ENCODE assay signal across 13 cellular contexts in genomic region chr19:14554382-14554812, GRCh38. TPM values are rescaled to one million over a fixed set of nuclear protein-coding genes. Genes with fewer than 3 reads are reported as not detected.
DNase-seq lines count a peak whose midpoint lies in the region; ATAC-seq and TF ChIP-seq lines count a peak whose summit lies in the region.
"Had no signal": no experiment of that assay in that cellular context is flagged by ENCODE, and none has a peak within 500 bp of the region (broad histone marks: within the 10 kb centered on the region; RNA-seq: fewer than 3 reads in every experiment).

No MANE protein-coding gene starts in this region.

- ATAC-seq in foreskin keratinocyte = peak; percentile 79
- no peak for ATAC-seq in stimulated activated naive B cell treated with anti-CD40 and anti-IgM and Interleukin-4, amounts not matched to agents 10 μg/mL and 1 μg/mL and 100 μg/mL, for 72 hours (replicated peaks)
- ATAC-seq in HG02884 (IDR thresholded peaks at IDR 0.05; ENCODE audit: unreplicated experiment) = no peak
- ATAC-seq: natural killer cell had no signal

- H3K27me3 Mint-ChIP-seq in T-helper 1 cell treated with Interleukin-12 subunit alpha and Interleukin-12 subunit beta and Interleukin-4 antibody, amounts not matched to agents 30 μg/mL and 1 μg/mL, for 36 hours (ENCODE audit: low read depth) = no peaks in the 10 kb centered on the region
- no peaks in the 10 kb centered on the region for H3K27me3 Mint-ChIP-seq in stimulated activated naive B cell treated with anti-CD40 and anti-IgM and Interleukin-4, amounts not matched to agents 10 μg/mL and 1 μg/mL and 100 μg/mL, for 72 hours

- peaks cover 6% of the 10 kb centered on the region for H3K36me3 Mint-ChIP-seq in T-helper 1 cell treated with Interleukin-12 subunit alpha and Interleukin-12 subunit beta and Interleukin-4 antibody, amounts not matched to agents 30 μg/mL and 1 μg/mL, for 36 hours (ENCODE audit: low read depth)
- H3K36me3 Mint-ChIP-seq in stimulated activated naive B cell treated with anti-CD40 and anti-IgM and Interleukin-4, amounts not matched to agents 10 μg/mL and 1 μg/mL and 100 μg/mL, for 72 hours = peaks cover 7 to 23% of the 10 kb centered on the region in 2 donors
- H3K36me3 Mint-ChIP-seq: natural killer cell had no signal

- TF ChIP-seq CTCF in foreskin keratinocyte (conservative IDR thresholded peaks at IDR 0.05) = peak; percentile 52

- peaks cover 32% of the 10 kb centered on the region for H3K4me1 Mint-ChIP-seq in T-helper 1 cell treated with Interleukin-12 subunit alpha and Interleukin-12 subunit beta and Interleukin-4 antibody, amounts not matched to agents 30 μg/mL and 1 μg/mL, for 36 hours (ENCODE audit: low read depth)
- H3K4me1 Mint-ChIP-seq in stimulated activated naive B cell treated with anti-CD40 and anti-IgM and Interleukin-4, amounts not matched to agents 10 μg/mL and 1 μg/mL and 100 μg/mL, for 72 hours = peaks cover 36 to 69% of the 10 kb centered on the region in 2 donors

- no peak overlapping the region for H3K4me3 Mint-ChIP-seq in T-helper 1 cell treated with Interleukin-12 subunit alpha and Interleukin-12 subunit beta and Interleukin-4 antibody, amounts not matched to agents 30 μg/mL and 1 μg/mL, for 36 hours
- no peak overlapping the region for H3K4me3 Mint-ChIP-seq in stimulated activated naive B cell treated with anti-CD40 and anti-IgM and Interleukin-4, amounts not matched to agents 10 μg/mL and 1 μg/mL and 100 μg/mL, for 72 hours
- H3K4me3 Mint-ChIP-seq: natural killer cell had no signal

- peaks cover 19% of the 10 kb centered on the region for H3K4me1 ChIP-seq in foreskin keratinocyte

- H3K27me3 ChIP-seq in foreskin keratinocyte = no peaks in the 10 kb centered on the region

- peak overlapping the region; percentile 49 for H3K27ac Mint-ChIP-seq in T-helper 1 cell treated with Interleukin-12 subunit alpha and Interleukin-12 subunit beta and Interleukin-4 antibody, amounts not matched to agents 30 μg/mL and 1 μg/mL, for 36 hours
- H3K27ac Mint-ChIP-seq in stimulated activated naive B cell treated with anti-CD40 and anti-IgM and Interleukin-4, amounts not matched to agents 10 μg/mL and 1 μg/mL and 100 μg/mL, for 72 hours = peak overlapping the region; percentile 4

- no peak for DNase-seq in T-helper 1 cell
- peak; percentile 88 for DNase-seq in NCI-H69 (lab: John Stamatoyannopoulos, UW)
- peak; percentile 69 to 80 for DNase-seq in foreskin keratinocyte
- DNase-seq in stimulated activated naive B cell treated with anti-CD40 and anti-IgM and Interleukin-4, amounts not matched to agents 10 μg/mL and 1 μg/mL and 100 μg/mL, for 72 hours = no peak
- DNase-seq in T1000 (lab: John Stamatoyannopoulos, UW) = no peak
- no peak for DNase-seq in activated CD4-positive, alpha-beta T cell treated with anti-CD3 and anti-CD28 coated beads for 48 hours
- DNase-seq: MV-4-11, natural killer cell had no signal

- no peak overlapping the region for H3K27ac ChIP-seq in foreskin keratinocyte

- no peaks in the 10 kb centered on the region for H3K9me3 Mint-ChIP-seq in T-helper 1 cell treated with Interleukin-12 subunit alpha and Interleukin-12 subunit beta and Interleukin-4 antibody, amounts not matched to agents 30 μg/mL and 1 μg/mL, for 36 hours
- no peaks in the 10 kb centered on the region for H3K9me3 Mint-ChIP-seq in stimulated activated naive B cell treated with anti-CD40 and anti-IgM and Interleukin-4, amounts not matched to agents 10 μg/mL and 1 μg/mL and 100 μg/mL, for 72 hours
- H3K9me3 Mint-ChIP-seq: natural killer cell had no signal

RNA-seq across cellular contexts. Expression of gene NDUFB7, which starts 17.5 kb away (rescaled TPM):
- 253 and 266 TPM in 2 replicates for total RNA-seq in foreskin keratinocyte
- polyA plus RNA-seq in foreskin keratinocyte = 401 and 458 TPM in 2 replicates

RNA-seq across cellular contexts. Expression of gene TECR, which starts 25.0 kb away (rescaled TPM):
- 137 and 146 TPM in 2 replicates for total RNA-seq in foreskin keratinocyte
- 287 and 299 TPM in 2 replicates for polyA plus RNA-seq in foreskin keratinocyte

RNA-seq across cellular contexts. Expression of gene CLEC17A, which starts 28.5 kb away (rescaled TPM):
- total RNA-seq in foreskin keratinocyte = not detected in 2 replicates
- polyA plus RNA-seq in foreskin keratinocyte = not detected in 2 replicates
- total RNA-seq: fibroblast of villous mesenchyme; T-helper 1 cell treated with Interleukin-12 subunit alpha and Interleukin-12 subunit beta and Interleukin-4 antibody, amounts not matched to agents 30 ng/mL and 1 ng/mL, for 36 hours had no signal
- polyA plus RNA-seq: AG04450 had no signal

RNA-seq across cellular contexts. Expression of gene DNAJB1, which starts 36.2 kb away (rescaled TPM):
- total RNA-seq in foreskin keratinocyte = 184 and 196 TPM in 2 replicates
- 158 and 184 TPM in 2 replicates for polyA plus RNA-seq in foreskin keratinocyte

RNA-seq across cellular contexts. Expression of gene GIPC1, which starts 58.5 kb away (rescaled TPM):
- 228 and 256 TPM in 2 replicates for total RNA-seq in foreskin keratinocyte
- 250 and 306 TPM in 2 replicates for polyA plus RNA-seq in foreskin keratinocyte

Comparison
In these comparisons a context has a peak if more than half of its experiments do, and no peak if none do; other contexts are left out.
1. DNase-seq: peak in NCI-H69 (single experiment) and foreskin keratinocyte (2 of 2); none in T-helper 1 cell (0 of 5), stimulated activated naive B cell treated with anti-CD40 and anti-IgM and Interleukin-4, amounts not matched to agents 10 μg/mL and 1 μg/mL and 100 μg/mL, for 72 hours (single experiment), T1000 (single experiment) and activated CD4-positive, alpha-beta T cell treated with anti-CD3 and anti-CD28 coated beads for 48 hours (single experiment).